In genomic region chr4:33715996-33716395, GRCh38 we compare ENCODE assay signal across 14 cellular contexts.
DNase-seq lines count a peak whose midpoint lies in the region; ATAC-seq and TF ChIP-seq lines count a peak whose summit lies in the region.
"Had no signal": no experiment of that assay in that cellular context is flagged by ENCODE, and none has a peak within 500 bp of the region (broad histone marks: within the 10 kb centered on the region; RNA-seq: fewer than 3 reads in every experiment).

No MANE protein-coding gene starts in this region.

- intact Hi-C loops in dorsolateral prefrontal cortex (cut with DNase I), result no loop called here

- no peaks in the 10 kb centered on the region for H3K27me3 ChIP-seq in BJ (ENCODE audit: control insufficient read depth, insufficient read depth, low read length)
- no peaks in the 10 kb centered on the region for H3K27me3 ChIP-seq in kidney epithelial cell (ENCODE audit: control insufficient read depth, insufficient read depth, low read length)
- no peaks in the 10 kb centered on the region for H3K27me3 ChIP-seq in dorsolateral prefrontal cortex
- H3K27me3 ChIP-seq: right atrium auricular region had no signal

- no peak overlapping the region for H3K4me3 ChIP-seq in BJ (ENCODE audit: low read depth, low read length)
- H3K4me3 ChIP-seq in astrocyte of the cerebellum (ENCODE audit: low read depth, low read length), result no peak overlapping the region
- no peak overlapping the region for H3K4me3 ChIP-seq in kidney epithelial cell (ENCODE audit: low read depth, low read length)
- H3K4me3 ChIP-seq in dorsolateral prefrontal cortex, result no peak overlapping the region
- H3K4me3 ChIP-seq: right atrium auricular region, thoracic aorta had no signal

- CTCF ChIA-PET in BJ (lab: Yijun Ruan, JAX), result no interaction called here

- POLR2A ChIA-PET in BJ (lab: Charles Lee), result no interaction called here

- no peak for TF ChIP-seq CTCF in BJ (IDR thresholded peaks at IDR 0.05; ENCODE audit: insufficient read depth, low read depth, low read length)
- TF ChIP-seq CTCF in astrocyte of the cerebellum (IDR thresholded peaks at IDR 0.05; ENCODE audit: low read depth, low read length, missing control alignments), result no peak
- TF ChIP-seq CTCF in kidney epithelial cell (IDR thresholded peaks at IDR 0.05; ENCODE audit: insufficient read depth, low read length, poor library complexity, severe bottlenecking), result no peak
- no peak for TF ChIP-seq CTCF in dorsolateral prefrontal cortex (IDR thresholded peaks at IDR 0.05 in 54 of 56, conservative IDR thresholded peaks at IDR 0.05 in 2 of 56; ENCODE audit: low read depth in 1 of 56, partially characterized antibody in 56 of 56)

- ATAC-seq in GM18861 (IDR thresholded peaks at IDR 0.05; ENCODE audit: unreplicated experiment) (no peak), GM21528 (IDR thresholded peaks at IDR 0.05; ENCODE audit: low FRiP score, unreplicated experiment) (no peak)
- ATAC-seq: activated CD8-positive, alpha-beta T cell treated with anti-CD3 and anti-CD28 coated beads for 36 hours had no signal

- no peak overlapping the region for H3K27ac ChIP-seq in dorsolateral prefrontal cortex
- H3K27ac ChIP-seq: right atrium auricular region, thoracic aorta had no signal

- H3K36me3 ChIP-seq in BJ (ENCODE audit: control insufficient read depth, insufficient read depth, low read length) (no peaks in the 10 kb centered on the region), kidney epithelial cell (ENCODE audit: control insufficient read depth, insufficient read depth, low read length) (no peaks in the 10 kb centered on the region)
- H3K36me3 ChIP-seq: right atrium auricular region, thoracic aorta had no signal

- in situ Hi-C loops in astrocyte of the cerebellum (cut with HindIII; ENCODE audit: low sequenced_read_pairs), result no loop called here

- peak; percentile 86 for DNase-seq in BJ (ENCODE audit: low read depth)
- DNase-seq in MV-4-11 (lab: John Stamatoyannopoulos, UW), result peak; percentile 63
- peak; percentile 97 for DNase-seq in astrocyte of the cerebellum (ENCODE audit: low read depth)
- DNase-seq in kidney epithelial cell (ENCODE audit: low read depth), result peak; percentile 68
- DNase-seq in NOMO-1 treated with DMSO at 0.1 percent for 48 hours (lab: John Stamatoyannopoulos, UW; ENCODE audit: unreplicated experiment), result no peak
- no peak for DNase-seq in dorsolateral prefrontal cortex
- DNase-seq: activated CD8-positive, alpha-beta T cell treated with anti-CD3 and anti-CD28 coated beads for 36 hours; activated naive CD4-positive, alpha-beta T cell treated with anti-CD3 and anti-CD28 coated beads for 36 hours; C1 segment of cervical spinal cord; KBM-7 had no signal

Comparison
In these comparisons a context has a peak if more than half of its experiments do, and no peak if none do; other contexts are left out.
1. DNase-seq: peak in BJ (single experiment), MV-4-11 (single experiment), astrocyte of the cerebellum (single experiment) and kidney epithelial cell (single experiment); none in NOMO-1 treated with DMSO at 0.1 percent for 48 hours (single experiment) and dorsolateral prefrontal cortex (0 of 10).